Comparison of ENCODE assay signal across 1 cellular context in the genomic region with DNA sequence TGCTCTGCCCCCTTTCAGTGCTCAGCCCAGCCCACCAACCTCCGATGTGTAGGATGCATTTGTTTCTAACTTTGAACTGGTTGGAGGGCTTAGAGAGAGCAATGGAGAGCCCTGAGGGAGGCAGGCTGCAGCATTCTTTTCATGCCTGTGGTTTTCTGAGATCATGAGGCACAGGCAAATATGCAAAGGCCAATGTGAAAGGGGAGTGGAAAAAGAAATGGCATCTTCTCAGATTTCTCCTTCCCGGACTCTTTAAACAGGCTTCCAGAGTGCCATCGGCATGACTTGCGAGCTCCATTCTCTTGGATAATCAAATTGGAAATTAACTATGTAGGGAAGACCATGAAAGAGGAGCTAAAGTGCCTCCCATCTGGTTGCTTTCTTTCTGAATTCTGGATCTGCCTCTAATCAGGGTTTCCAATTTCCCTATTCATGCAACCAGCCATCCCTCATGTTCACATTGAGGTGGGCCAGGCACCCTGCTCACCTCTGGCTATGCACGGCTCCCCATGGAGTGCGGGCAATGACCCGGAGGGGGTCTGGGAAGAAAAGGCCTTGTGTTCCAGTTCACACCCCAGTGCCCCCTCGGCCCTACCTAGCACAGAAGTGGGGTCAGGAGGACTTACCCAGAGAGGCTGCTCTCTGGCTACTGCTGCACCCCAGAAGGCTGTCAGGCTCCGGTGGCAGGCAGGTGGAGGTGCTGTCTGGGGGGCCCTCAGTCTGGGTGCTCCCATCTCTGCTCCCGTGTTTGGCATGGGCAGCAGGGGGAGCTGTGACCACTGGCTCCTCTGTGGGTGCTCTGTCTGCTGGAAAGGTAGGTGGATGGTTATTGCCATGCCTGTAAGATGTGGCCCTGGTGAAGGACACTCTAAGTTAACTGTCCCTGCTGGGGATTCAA.
A peak's percentile ranks its signal among the peaks of the same experiment; 100 is the strongest.
TF ChIP-seq lines count a peak whose summit lies in the region.

No MANE protein-coding gene starts in this region.

TF ChIP-seq in HEK293, 187 proteins besides CTCF, POLR2A, EP300 and RAD21 (continued from another document):
- 0 out of 2 replicates have a peak, but pooled peaks have one; percentile 20 for TF ChIP-seq ZNF18 (tag by site-specific recombination; IDR thresholded peaks at IDR 0.05)
- TF ChIP-seq GLIS2 (tag by site-specific recombination; IDR thresholded peaks at IDR 0.05): peak; percentile 28; the same call in 1 of the 2 replicates
- 0 out of 2 replicates have a peak, but pooled peaks have one; percentile 18 for TF ChIP-seq ZFHX2 (tag by site-specific recombination; conservative IDR thresholded peaks at IDR 0.05)
TF ChIP-seq in HEK293: peak in this region for 10.
